Comparison of ENCODE assay signal across 11 cellular contexts in genomic region chr11:96204721-96205459, GRCh38.
DNase-seq lines count a peak whose midpoint lies in the region; ATAC-seq and TF ChIP-seq lines count a peak whose summit lies in the region.
"Had no signal": no experiment of that assay in that cellular context is flagged by ENCODE, and none has a peak within 500 bp of the region (broad histone marks: within the 10 kb centered on the region; RNA-seq: fewer than 3 reads in every experiment).

No MANE protein-coding gene starts in this region.

- H3K4ac ChIP-seq in IMR-90 (ENCODE audit: low read depth, low read length) = no peak overlapping the region

- H3K9me3 ChIP-seq in CD4-positive, alpha-beta memory T cell (ENCODE audit: control insufficient read depth in 1 of 2, low read length in 2 of 2) = no peaks in the 10 kb centered on the region
- no peaks in the 10 kb centered on the region for H3K9me3 ChIP-seq in IMR-90 (ENCODE audit: control insufficient read depth, insufficient read depth, low read length)
- H3K9me3 ChIP-seq: sigmoid colon had no signal

- H2BK5ac ChIP-seq in IMR-90 (ENCODE audit: low read depth, low read length, poor library complexity, severe bottlenecking) = no peak overlapping the region

- no peak overlapping the region for H3K4me3 ChIP-seq in CD4-positive, alpha-beta memory T cell (ENCODE audit: low read length in 2 of 2)
- no peak overlapping the region for H3K4me3 ChIP-seq in IMR-90 (ENCODE audit: insufficient read depth, low read depth, low read length)
- H3K4me3 ChIP-seq: sigmoid colon had no signal

- intact Hi-C loops in CD4-positive, alpha-beta memory T cell (cut with micrococcal nuclease) = loop anchor here (2.0 to 5.0 kb wide), 3 partner anchors 16 to 138 kb away; partner anchors contain the start of gene MAML2
- intact Hi-C loops in IMR-90 (cut with micrococcal nuclease) = no loop called here
- intact Hi-C loops in activated CD4-positive, alpha-beta memory T cell treated with anti-CD3 and anti-CD28 coated beads for 36 hours (cut with micrococcal nuclease) = loop anchor here (1.0 to 10.0 kb wide), 13 partner anchors 10 to 970 kb away; partner anchors contain the start of genes JRKL, MAML2 and SESN3

- H3K27me3 Mint-ChIP-seq in CD4-positive, alpha-beta memory T cell = no peaks in the 10 kb centered on the region
- no peaks in the 10 kb centered on the region for H3K27me3 Mint-ChIP-seq in activated CD4-positive, alpha-beta memory T cell treated with anti-CD3 and anti-CD28 coated beads for 36 hours
- no peaks in the 10 kb centered on the region for H3K27me3 Mint-ChIP-seq in memory B cell
- no peaks in the 10 kb centered on the region for H3K27me3 Mint-ChIP-seq in HFFc6 (ENCODE audit: insufficient read depth)

- no peak overlapping the region for H2BK120ac ChIP-seq in IMR-90 (ENCODE audit: low read depth, low read length)

- no peak overlapping the region for H4K91ac ChIP-seq in IMR-90 (ENCODE audit: insufficient read depth, low read depth, low read length)

- TF ChIP-seq RAD21 in IMR-90 (IDR thresholded peaks at IDR 0.05; ENCODE audit: low read length) = no peak

- peak; percentile 57 to 63 (median 59) for DNase-seq in CD4-positive, alpha-beta memory T cell
- DNase-seq in IMR-90 (no peak), memory B cell (ENCODE audit: low spot score in 2 of 2) (no peak), HFFc6 (no peak)
- peak; percentile 69 for DNase-seq in activated CD4-positive, alpha-beta memory T cell treated with anti-CD3 and anti-CD28 coated beads for 36 hours
- DNase-seq: midbrain; NK-92 treated with Interleukin-12 subunit alpha and Interleukin-12 subunit beta, amount 100 ng/mL, for 24 hours; sigmoid colon had no signal

- no TSS peak for BruUV-seq in IMR-90 (replicated peaks; lab: Mats Ljungman, UMichigan)

- H3K4me1 ChIP-seq in CD4-positive, alpha-beta memory T cell (ENCODE audit: insufficient read depth, low read length) = peaks cover 78% of the 10 kb centered on the region
- H3K4me1 ChIP-seq in IMR-90 (ENCODE audit: control insufficient read depth, insufficient read depth, low read length) = peaks cover 3% of the 10 kb centered on the region

- peaks cover 56 to 88% (median 78%) of the 10 kb centered on the region in 4 donors for H3K4me1 Mint-ChIP-seq in CD4-positive, alpha-beta memory T cell
- peaks cover 84% of the 10 kb centered on the region for H3K4me1 Mint-ChIP-seq in activated CD4-positive, alpha-beta memory T cell treated with anti-CD3 and anti-CD28 coated beads for 36 hours (ENCODE audit: low read depth)
- H3K4me1 Mint-ChIP-seq in memory B cell = peaks cover 37% of the 10 kb centered on the region
- H3K4me1 Mint-ChIP-seq in HFFc6 (ENCODE audit: low read depth) = peaks cover 69% of the 10 kb centered on the region

- no peaks in the 10 kb centered on the region for H3K9me3 Mint-ChIP-seq in CD4-positive, alpha-beta memory T cell
- no peaks in the 10 kb centered on the region for H3K9me3 Mint-ChIP-seq in activated CD4-positive, alpha-beta memory T cell treated with anti-CD3 and anti-CD28 coated beads for 36 hours
- H3K9me3 Mint-ChIP-seq in memory B cell (no peaks in the 10 kb centered on the region), HFFc6 (no peaks in the 10 kb centered on the region)

- H3K36me3 ChIP-seq in CD4-positive, alpha-beta memory T cell (ENCODE audit: insufficient read depth, low read length) = no peaks in the 10 kb centered on the region
- peaks cover 1% of the 10 kb centered on the region; the same call in 1 of the 2 replicates for H3K36me3 ChIP-seq in IMR-90 (ENCODE audit: control insufficient read depth, insufficient read depth, low read length)
- H3K36me3 ChIP-seq: sigmoid colon had no signal

- no peak for TF ChIP-seq POLR2A in IMR-90 (IDR thresholded peaks at IDR 0.05; ENCODE audit: low read depth, low read length)

- no peak overlapping the region for H3K14ac ChIP-seq in IMR-90 (replicated peaks; ENCODE audit: low read depth, low read length)

- peaks cover 20 to 43% of the 10 kb centered on the region in 2 experiments for H3K79me1 ChIP-seq in IMR-90 (ENCODE audit: low read depth in 1 of 2, low read length in 2 of 2)

- no peak overlapping the region for H2BK15ac ChIP-seq in IMR-90 (ENCODE audit: low read depth, low read length)

- no peak overlapping the region for H3K9ac ChIP-seq in IMR-90 (ENCODE audit: low read depth, low read length)

- H4K20me1 ChIP-seq in IMR-90 (ENCODE audit: insufficient read depth, low read length) = no peaks in the 10 kb centered on the region

- peak overlapping the region; percentile 87 to 97 (median 94) for H3K27ac Mint-ChIP-seq in CD4-positive, alpha-beta memory T cell
- H3K27ac Mint-ChIP-seq in activated CD4-positive, alpha-beta memory T cell treated with anti-CD3 and anti-CD28 coated beads for 36 hours = peak overlapping the region; percentile 91
- H3K27ac Mint-ChIP-seq in memory B cell (peak overlapping the region; percentile 42), HFFc6 (no peak overlapping the region; the same call in 1 of the 2 replicates)

- peak overlapping the region in 7 of 8 donors; percentile 27 to 80 (median 66) for H3K4me3 Mint-ChIP-seq in CD4-positive, alpha-beta memory T cell
- H3K4me3 Mint-ChIP-seq in activated CD4-positive, alpha-beta memory T cell treated with anti-CD3 and anti-CD28 coated beads for 36 hours = peak overlapping the region; percentile 14
- H3K4me3 Mint-ChIP-seq in memory B cell (no peak overlapping the region), HFFc6 (no peak overlapping the region)

- no peak overlapping the region for H2AK9ac ChIP-seq in IMR-90 (replicated peaks; ENCODE audit: low read depth, low read length, poor library complexity)

- H2BK20ac ChIP-seq in IMR-90 (ENCODE audit: low read depth, low read length) = no peak overlapping the region

- no peak overlapping the region for H3K18ac ChIP-seq in IMR-90 (ENCODE audit: low read depth, low read length)

- no peak overlapping the region for H4K8ac ChIP-seq in IMR-90 (ENCODE audit: low read depth in 2 of 2, low read length in 2 of 2)

- H3K36me3 Mint-ChIP-seq in CD4-positive, alpha-beta memory T cell = peaks cover 15 to 17% of the 10 kb centered on the region in 2 donors
- peaks cover 19% of the 10 kb centered on the region for H3K36me3 Mint-ChIP-seq in activated CD4-positive, alpha-beta memory T cell treated with anti-CD3 and anti-CD28 coated beads for 36 hours
- H3K36me3 Mint-ChIP-seq in memory B cell (peaks cover 9% of the 10 kb centered on the region), HFFc6 (ENCODE audit: low read depth) (peaks cover 11% of the 10 kb centered on the region; the same call in 1 of the 2 replicates)

- no peak overlapping the region for H3K23ac ChIP-seq in IMR-90 (ENCODE audit: low read depth, low read length)

- H3K27ac ChIP-seq in CD4-positive, alpha-beta memory T cell (ENCODE audit: low read depth, low read length) = peak overlapping the region; percentile 32
- H3K27ac ChIP-seq in IMR-90 (ENCODE audit: insufficient read depth, low read length) = no peak overlapping the region
- H3K27ac ChIP-seq: epithelial cell of prostate, sigmoid colon had no signal

- CTCF ChIA-PET in CD4-positive, alpha-beta memory T cell (lab: Charles Lee; ENCODE audit: partially characterized antibody) = interaction anchor here (0.9 to 4.4 kb wide), 5 partner anchors 10 to 138 kb away, joined by 3 to 37 read pairs (median 4); partner anchors contain the start of gene MAML2
- CTCF ChIA-PET in IMR-90 (lab: Yijun Ruan, JAX) = no interaction called here
- CTCF ChIA-PET in activated CD4-positive, alpha-beta memory T cell treated with anti-CD3 and anti-CD28 coated beads for 36 hours (lab: Charles Lee) = interaction anchor here (0.5 to 5.9 kb wide), 4 partner anchors 10 to 138 kb away, joined by 3 to 25 read pairs (median 5); partner anchors contain the start of gene MAML2

- H4K5ac ChIP-seq in IMR-90 (ENCODE audit: low read depth, low read length) = no peak overlapping the region; the same call in 1 of the 2 replicates

- in situ Hi-C loops in IMR-90 (cut with MboI; ENCODE audit: low sequenced_read_pairs) = no loop called here

- peaks cover 7% of the 10 kb centered on the region; the same call in 1 of the 2 replicates for H3K9me1 ChIP-seq in IMR-90 (ENCODE audit: insufficient read depth, low read length)

- no peak for ATAC-seq in IMR-90 (ENCODE audit: low read depth)
- ATAC-seq in memory B cell (ENCODE audit: low read depth) = no peak
- no peak for ATAC-seq in GM18873 (IDR thresholded peaks at IDR 0.05; ENCODE audit: low FRiP score, unreplicated experiment)
- ATAC-seq in GM19023 (IDR thresholded peaks at IDR 0.05; ENCODE audit: unreplicated experiment) = no peak

- no peak overlapping the region for H3K56ac ChIP-seq in IMR-90 (ENCODE audit: extremely low read depth, insufficient read depth, low read length)

- POLR2A ChIA-PET in CD4-positive, alpha-beta memory T cell (lab: Charles Lee; ENCODE audit: partially characterized antibody) = interaction anchor here (1.0 to 5.7 kb wide), 9 partner anchors 9 to 136 kb away, joined by 4 to 56 read pairs (median 5); partner anchors contain the start of gene MAML2
- POLR2A ChIA-PET in IMR-90 (lab: Charles Lee; ENCODE audit: unreplicated experiment) = no interaction called here
- POLR2A ChIA-PET in activated CD4-positive, alpha-beta memory T cell treated with anti-CD3 and anti-CD28 coated beads for 36 hours (lab: Charles Lee) = interaction anchor here (0.7 to 2.0 kb wide), 10 partner anchors 10 to 185 kb away, joined by 3 to 10 read pairs (median 4); partner anchors contain the start of genes CCDC82 and JRKL

- dilution Hi-C loops in IMR-90 (cut with HindIII; ENCODE audit: low sequenced_read_pairs, unreplicated experiment) = no loop called here

- no peak overlapping the region for H2AFZ ChIP-seq in IMR-90 (replicated peaks; ENCODE audit: low read length, poor library complexity)

- no peak overlapping the region for H3K4me2 ChIP-seq in IMR-90 (ENCODE audit: low read depth, low read length)

- WGBS in IMR-90 (ENCODE audit: extremely low coverage in 2 of 2, insufficient read length in 1 of 2), 2 experiments = 100% methylated on average over 1 of the region's 5 CpGs; no CpG with 5 or more reads in 1 of the 2 experiments

- H2AK5ac ChIP-seq in IMR-90 (ENCODE audit: low read depth, low read length) = no peak overlapping the region

- no peak for TF ChIP-seq CTCF in IMR-90 (conservative IDR thresholded peaks at IDR 0.05; ENCODE audit: low read depth, low read length)
- no peak for TF ChIP-seq CTCF in HFFc6 (IDR thresholded peaks at IDR 0.05)

- H3K27me3 ChIP-seq in CD4-positive, alpha-beta memory T cell (ENCODE audit: insufficient read depth, low read length) = no peaks in the 10 kb centered on the region
- H3K27me3 ChIP-seq in IMR-90 (ENCODE audit: control insufficient read depth, insufficient read depth, low read length) = no peaks in the 10 kb centered on the region
- H3K27me3 ChIP-seq: sigmoid colon had no signal

TF ChIP-seq in IMR-90, 13 proteins besides CTCF, POLR2A, EP300 and RAD21:
- no peak for TF ChIP-seq MXI1 (IDR thresholded peaks at IDR 0.05; ENCODE audit: borderline replicate concordance, low read depth, low read length)
- 0 out of 2 replicates have a peak, but pooled peaks have one; percentile 15 for TF ChIP-seq CEBPB (IDR thresholded peaks at IDR 0.05; ENCODE audit: low read depth, low read length)

Comparison
In these comparisons a context has a peak if more than half of its experiments do, and no peak if none do; other contexts are left out.
1. DNase-seq: peak in CD4-positive, alpha-beta memory T cell (5 of 5) and activated CD4-positive, alpha-beta memory T cell treated with anti-CD3 and anti-CD28 coated beads for 36 hours (single experiment); none in IMR-90 (single experiment), memory B cell (0 of 2) and HFFc6 (single experiment).
2. H3K4me3 Mint-ChIP-seq: peak in CD4-positive, alpha-beta memory T cell (7 of 8) and activated CD4-positive, alpha-beta memory T cell treated with anti-CD3 and anti-CD28 coated beads for 36 hours (single experiment); none in memory B cell (single experiment) and HFFc6 (single experiment).